In genomic region chr7:91869661-91870060, GRCh38 we compare ENCODE assay signal across 2 cellular contexts.
TF ChIP-seq lines count a peak whose summit lies in the region.

No MANE protein-coding gene starts in this region.

TF ChIP-seq in GM23338, 12 proteins besides CTCF, POLR2A, EP300 and RAD21:
- no peak for TF ChIP-seq CREB1 (CRISPR knock-in tag; IDR thresholded peaks at IDR 0.05; ENCODE audit: low read depth)
- TF ChIP-seq EZH2phosphoT487 (IDR thresholded peaks at IDR 0.05; ENCODE audit: unreplicated experiment) = no peak
- TF ChIP-seq EZH2 (IDR thresholded peaks at IDR 0.05; ENCODE audit: low read depth, unreplicated experiment) = no peak
- TF ChIP-seq NANOG (IDR thresholded peaks at IDR 0.05; ENCODE audit: borderline replicate concordance) = no peak
- TF ChIP-seq REST (IDR thresholded peaks at IDR 0.05; ENCODE audit: unreplicated experiment) = no peak
- TF ChIP-seq STAT1 (IDR thresholded peaks at IDR 0.05; ENCODE audit: unreplicated experiment) = no peak
- TF ChIP-seq ZNF462 (CRISPR knock-in tag; IDR thresholded peaks at IDR 0.05) = no peak
- no peak for TF ChIP-seq POLR2AphosphoS5 (IDR thresholded peaks at IDR 0.05; ENCODE audit: low read depth)
- TF ChIP-seq JUNB (IDR thresholded peaks at IDR 0.05; ENCODE audit: unreplicated experiment) = no peak
- no peak for TF ChIP-seq ZNF331 (CRISPR knock-in tag; IDR thresholded peaks at IDR 0.05; ENCODE audit: low read depth)
- TF ChIP-seq ETS1 (IDR thresholded peaks at IDR 0.05) = no peak
- TF ChIP-seq ZNF114 (CRISPR knock-in tag; IDR thresholded peaks at IDR 0.05) = no peak

TF ChIP-seq in HepG2, 621 proteins besides CTCF, POLR2A, EP300 and RAD21:
- TF ChIP-seq NR3C1 (CRISPR knock-in tag; IDR thresholded peaks at IDR 0.05) (no peak), ZNF766 (CRISPR knock-in tag; IDR thresholded peaks at IDR 0.05; ENCODE audit: borderline replicate concordance) (no peak), ZNF619 (CRISPR knock-in tag; IDR thresholded peaks at IDR 0.05) (no peak), NFE2L1 (CRISPR knock-in tag; IDR thresholded peaks at IDR 0.05; ENCODE audit: borderline replicate concordance) (no peak), ZSCAN12 (CRISPR knock-in tag; IDR thresholded peaks at IDR 0.05) (no peak), RCOR2 (CRISPR knock-in tag; IDR thresholded peaks at IDR 0.05) (no peak), CEBPG (CRISPR knock-in tag; IDR thresholded peaks at IDR 0.05) (no peak), HOXA3 (CRISPR knock-in tag; IDR thresholded peaks at IDR 0.05) (no peak)
